ENCODE assay signal across 16 cellular contexts in genomic region chrX:115966920-115967319, GRCh38.
DNase-seq lines count a peak whose midpoint lies in the region; TF ChIP-seq lines count a peak whose summit lies in the region.
"Had no signal": no experiment of that assay in that cellular context is flagged by ENCODE, and none has a peak within 500 bp of the region (broad histone marks: within the 10 kb centered on the region; RNA-seq: fewer than 3 reads in every experiment).

No MANE protein-coding gene starts in this region.

- POLR2A ChIA-PET in HEK293 (lab: Yijun Ruan, JAX) = no interaction called here

- H3K27ac ChIP-seq in HEK293 (ENCODE audit: extremely low read depth, low read depth, low read length) = no peak overlapping the region
- H3K27ac ChIP-seq: foreskin keratinocyte, vagina had no signal

- no peak for DNase-seq in Calu3
- no peak for DNase-seq in epithelial cell of esophagus (ENCODE audit: low read depth)
- no peak for DNase-seq in T-helper 1 cell
- DNase-seq in endothelial cell (ENCODE audit: low spot score) = no peak
- no peak for DNase-seq in NCI-H1092 treated with DMSO at 0.1 percent for 48 hours (lab: John Stamatoyannopoulos, UW)
- no peak for DNase-seq in medulla oblongata (ENCODE audit: extremely low spot score)
- DNase-seq: activated CD4-positive, alpha-beta memory T cell treated with anti-CD3 and anti-CD28 coated beads, Interleukin-2, amount 10 ng/mL, durations not matched to agents 7 days and 5 days; effector memory CD8-positive, alpha-beta T cell; foreskin keratinocyte; NCI-H187 treated with DMSO at 0.1 percent for 48 hours; NCI-H526 had no signal

- no peaks in the 10 kb centered on the region for H3K36me3 ChIP-seq in HEK293 (ENCODE audit: control insufficient read depth in 2 of 2, insufficient read depth in 1 of 2, low read length in 2 of 2)
- H3K36me3 ChIP-seq: vagina had no signal

- BruUV-seq in Calu3 (replicated peaks; lab: Mats Ljungman, UMichigan) = no TSS peak

- H3K36me3 Mint-ChIP-seq in Calu3 (ENCODE audit: insufficient read depth, unreplicated experiment) (peaks cover 21% of the 10 kb centered on the region), nephron (ENCODE audit: low read depth) (peaks cover 40% of the 10 kb centered on the region), endothelial cell (ENCODE audit: low read depth, unreplicated experiment) (no peaks in the 10 kb centered on the region)

- H3K27ac Mint-ChIP-seq in Calu3 (ENCODE audit: unreplicated experiment) (no peak overlapping the region), nephron (peak overlapping the region in 1 of 3 experiments; percentile 49), endothelial cell (ENCODE audit: unreplicated experiment) (no peak overlapping the region)
- H3K27ac Mint-ChIP-seq: activated CD4-positive, alpha-beta memory T cell treated with anti-CD3 and anti-CD28 coated beads, Interleukin-2, amount 10 ng/mL, durations not matched to agents 7 days and 5 days; effector memory CD8-positive, alpha-beta T cell; stimulated activated naive CD8-positive, alpha-beta T cell treated with anti-CD3 and anti-CD28 coated beads, Interleukin-15, Interleukin-2, amounts not matched to agents 100 ng/mL and 50 ng/mL, for 24 hours had no signal

- H3K4me1 Mint-ChIP-seq in Calu3 (ENCODE audit: low read depth, unreplicated experiment) (peaks cover 13% of the 10 kb centered on the region), nephron (peaks cover 19% of the 10 kb centered on the region), endothelial cell (ENCODE audit: unreplicated experiment) (peaks cover 4% of the 10 kb centered on the region)
- H3K4me1 Mint-ChIP-seq: activated CD4-positive, alpha-beta memory T cell treated with anti-CD3 and anti-CD28 coated beads, Interleukin-2, amount 10 ng/mL, durations not matched to agents 7 days and 5 days; central memory CD8-positive, alpha-beta T cell had no signal

- CTCF ChIA-PET in Calu3 (lab: Charles Lee) = no interaction called here
- CTCF ChIA-PET in HEK293 (lab: Yijun Ruan, JAX) = no interaction called here

- H3K4me3 ChIP-seq in HEK293 (ENCODE audit: low read depth, low read length) = no peak overlapping the region
- peak overlapping the region; percentile 68 for H3K4me3 ChIP-seq in epithelial cell of esophagus (ENCODE audit: low read length)
- H3K4me3 ChIP-seq: vagina had no signal

- no peaks in the 10 kb centered on the region for H3K9me3 ChIP-seq in HEK293 (ENCODE audit: control insufficient read depth, insufficient read depth, low read depth, low read length)
- H3K9me3 ChIP-seq: vagina had no signal

- peak overlapping the region; percentile 88 for H3K4me3 Mint-ChIP-seq in Calu3 (ENCODE audit: low read depth, unreplicated experiment)
- peak overlapping the region; percentile 92 to 98 (median 94) for H3K4me3 Mint-ChIP-seq in nephron
- no peak overlapping the region for H3K4me3 Mint-ChIP-seq in endothelial cell (ENCODE audit: unreplicated experiment)
- H3K4me3 Mint-ChIP-seq: activated CD4-positive, alpha-beta memory T cell treated with anti-CD3 and anti-CD28 coated beads, Interleukin-2, amount 10 ng/mL, durations not matched to agents 7 days and 5 days; central memory CD8-positive, alpha-beta T cell; effector memory CD8-positive, alpha-beta T cell; stimulated activated naive CD8-positive, alpha-beta T cell treated with anti-CD3 and anti-CD28 coated beads, Interleukin-15, Interleukin-2, amounts not matched to agents 100 ng/mL and 50 ng/mL, for 24 hours had no signal

- intact Hi-C loops in Calu3 (cut with micrococcal nuclease; ENCODE audit: unreplicated experiment) = no loop called here

- H3K9me3 Mint-ChIP-seq in Calu3 (ENCODE audit: low read depth, unreplicated experiment) (peaks cover 2% of the 10 kb centered on the region), nephron (peaks cover 38% of the 10 kb centered on the region), endothelial cell (ENCODE audit: unreplicated experiment) (no peaks in the 10 kb centered on the region)
- H3K9me3 Mint-ChIP-seq: activated CD4-positive, alpha-beta memory T cell treated with anti-CD3 and anti-CD28 coated beads, Interleukin-2, amount 10 ng/mL, durations not matched to agents 7 days and 5 days; central memory CD8-positive, alpha-beta T cell; stimulated activated naive CD8-positive, alpha-beta T cell treated with anti-CD3 and anti-CD28 coated beads, Interleukin-15, Interleukin-2, amounts not matched to agents 100 ng/mL and 50 ng/mL, for 24 hours had no signal

- no peak for TF ChIP-seq CTCF in Calu3 (IDR thresholded peaks at IDR 0.05; ENCODE audit: unreplicated experiment)
- no peak for TF ChIP-seq CTCF in HEK293 (tag by site-specific recombination; IDR thresholded peaks at IDR 0.05)
- TF ChIP-seq CTCF in epithelial cell of esophagus (IDR thresholded peaks at IDR 0.05; ENCODE audit: insufficient read depth, low read depth, low read length, missing control alignments) = no peak
- TF ChIP-seq CTCF in nephron (IDR thresholded peaks at IDR 0.05; ENCODE audit: unreplicated experiment in 3 of 3) = no peak
- no peak for TF ChIP-seq CTCF in endothelial cell (IDR thresholded peaks at IDR 0.05; ENCODE audit: unreplicated experiment)

- no peaks in the 10 kb centered on the region for H3K4me1 ChIP-seq in HEK293 (ENCODE audit: control insufficient read depth, insufficient read depth, low read length)
- H3K4me1 ChIP-seq: foreskin keratinocyte, vagina had no signal

- no peaks in the 10 kb centered on the region for H3K27me3 Mint-ChIP-seq in Calu3 (ENCODE audit: unreplicated experiment)
- peaks cover 8% of the 10 kb centered on the region for H3K27me3 Mint-ChIP-seq in nephron (ENCODE audit: low read depth)
- H3K27me3 Mint-ChIP-seq in endothelial cell (ENCODE audit: unreplicated experiment) = no peaks in the 10 kb centered on the region
- H3K27me3 Mint-ChIP-seq: activated CD4-positive, alpha-beta memory T cell treated with anti-CD3 and anti-CD28 coated beads, Interleukin-2, amount 10 ng/mL, durations not matched to agents 7 days and 5 days; central memory CD8-positive, alpha-beta T cell; effector memory CD8-positive, alpha-beta T cell had no signal

TF ChIP-seq in HEK293, 187 proteins besides CTCF, POLR2A, EP300 and RAD21:
- TF ChIP-seq ZNF335 (tag by site-specific recombination; conservative IDR thresholded peaks at IDR 0.05) = peak; percentile 83
- peak; percentile 89; the same call in 1 of the 2 replicates for TF ChIP-seq ZBTB6 (tag by site-specific recombination; IDR thresholded peaks at IDR 0.05)
- no peak for TF ChIP-seq ZNF2 (tag by site-specific recombination; IDR thresholded peaks at IDR 0.05)
- no peak for TF ChIP-seq ZNF155 (tag by site-specific recombination; IDR thresholded peaks at IDR 0.05)
